23 cellular contexts compared by ENCODE assay signal in the genomic region with DNA sequence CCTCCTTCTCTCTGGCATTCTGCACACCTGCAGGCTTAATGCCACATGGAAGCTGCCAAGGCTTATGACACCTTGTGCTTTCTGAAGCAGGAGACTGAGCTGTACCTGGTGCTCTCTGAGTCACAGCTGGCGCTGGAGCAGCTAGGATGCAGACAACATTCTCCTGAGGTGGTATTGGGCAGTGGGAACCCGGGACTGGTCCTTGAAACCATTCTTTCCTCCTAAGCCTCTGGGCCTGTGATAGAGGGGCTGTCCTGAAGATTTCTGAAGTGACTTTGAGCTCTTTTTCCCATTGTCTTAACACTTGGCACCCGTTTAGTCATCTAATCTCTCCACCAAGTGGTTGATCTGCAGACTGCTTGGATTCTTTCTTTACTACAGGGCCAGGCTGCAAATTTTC.
"Had no signal": no experiment of that assay in that cellular context is flagged by ENCODE, and none has a peak within 500 bp of the region (broad histone marks: within the 10 kb centered on the region; RNA-seq: fewer than 3 reads in every experiment).

No MANE protein-coding gene starts in this region.

- H3K27ac Mint-ChIP-seq: naive thymus-derived CD4-positive, alpha-beta T cell; natural killer cell treated with Interleukin-12 subunit alpha and Interleukin-12 subunit beta and Interleukin-15 and Interleukin-18, amount 100 ng/mL, for 72 hours; progenitor cell of endocrine pancreas; stimulated activated naive CD8-positive, alpha-beta T cell treated with anti-CD3 and anti-CD28 coated beads, Interleukin-15, amount 100 ng/mL, for 72 hours; type B pancreatic cell had no signal

- H3K27ac ChIP-seq: left ventricle myocardium inferior, ovary, right atrium auricular region, right lobe of liver, tibial nerve, uterus had no signal

- H3K27me3 ChIP-seq: ovary, right atrium auricular region, right lobe of liver, tibial nerve, uterus had no signal

- H3K4me3 Mint-ChIP-seq: naive thymus-derived CD4-positive, alpha-beta T cell; natural killer cell treated with Interleukin-12 subunit alpha and Interleukin-12 subunit beta and Interleukin-15 and Interleukin-18, amount 100 ng/mL, for 72 hours; stimulated activated naive CD8-positive, alpha-beta T cell treated with anti-CD3 and anti-CD28 coated beads, Interleukin-15, amount 100 ng/mL, for 72 hours; type B pancreatic cell had no signal

- H3K4me1 Mint-ChIP-seq: naive thymus-derived CD4-positive, alpha-beta T cell; stimulated activated naive CD8-positive, alpha-beta T cell treated with anti-CD3 and anti-CD28 coated beads, Interleukin-15, amount 100 ng/mL, for 72 hours had no signal

- H3K36me3 ChIP-seq: left ventricle myocardium inferior, ovary, right atrium auricular region, right lobe of liver, tibial nerve, uterus had no signal

- DNase-seq: hippocampal formation; islet precursor cell; left ventricle myocardium inferior; midbrain; mucosa of descending colon; naive thymus-derived CD4-positive, alpha-beta T cell; ovary; right lobe of liver; stimulated activated CD4-positive, alpha-beta T cell treated with anti-CD3 and anti-CD28 coated beads, Interleukin-12 subunit alpha, Interleukin-12 subunit beta, amount 100 ng/mL, for 4 hours; stimulated activated CD4-positive, alpha-beta T cell treated with anti-CD3 and anti-CD28 coated beads, Interleukin-15, amount 100 ng/mL, for 24 hours; stimulated activated CD4-positive, alpha-beta T cell treated with anti-CD3 and anti-CD28 coated beads, Interleukin-2, amount 100 ng/mL, for 24 hours; stimulated activated CD4-positive, alpha-beta T cell treated with anti-CD3 and anti-CD28 coated beads, Interleukin-4, amount 100 ng/mL, for 1 hour; stimulated activated naive CD4-positive, alpha-beta T cell treated with Interleukin-2 at 50 U/mL for 16 hours; stimulated activated naive CD8-positive, alpha-beta T cell treated with anti-CD3 and anti-CD28 coated beads, Interleukin-15, amount 100 ng/mL, for 72 hours; substantia nigra; uterus had no signal

- H3K9me3 ChIP-seq: mucosa of descending colon, right lobe of liver had no signal

- H3K36me3 Mint-ChIP-seq: naive thymus-derived CD4-positive, alpha-beta T cell; natural killer cell treated with Interleukin-12 subunit alpha and Interleukin-12 subunit beta and Interleukin-15 and Interleukin-18, amount 100 ng/mL, for 72 hours; type B pancreatic cell had no signal

- H3K4me3 ChIP-seq: left ventricle myocardium inferior, lung, mucosa of descending colon, ovary, right atrium auricular region, right lobe of liver, smooth muscle cell, tibial nerve, uterus had no signal

- H3K4me2 ChIP-seq: smooth muscle cell had no signal

- H3K4me1 ChIP-seq: left ventricle myocardium inferior, right atrium auricular region, right lobe of liver, tibial nerve, uterus had no signal

- H3K9me3 Mint-ChIP-seq: natural killer cell treated with Interleukin-12 subunit alpha and Interleukin-12 subunit beta and Interleukin-15 and Interleukin-18, amount 100 ng/mL, for 72 hours had no signal

- ATAC-seq: mucosa of descending colon; naive thymus-derived CD4-positive, alpha-beta T cell; right lobe of liver; stimulated activated naive CD8-positive, alpha-beta T cell treated with anti-CD3 and anti-CD28 coated beads, Interleukin-15, amount 100 ng/mL, for 72 hours had no signal
